Comparison of ENCODE assay signal across 24 cellular contexts in genomic region chr4:126136922-126137781, GRCh38.
DNase-seq lines count a peak whose midpoint lies in the region; ATAC-seq, FAIRE-seq and TF ChIP-seq lines count a peak whose summit lies in the region.
"Had no signal": no experiment of that assay in that cellular context is flagged by ENCODE, and none has a peak within 500 bp of the region (broad histone marks: within the 10 kb centered on the region; RNA-seq: fewer than 3 reads in every experiment).

No MANE protein-coding gene starts in this region.

- POLR2A ChIA-PET in HepG2 (lab: Yijun Ruan, JAX), result no interaction called here
- POLR2A ChIA-PET in GM12878 (lab: Charles Lee), result no interaction called here

- no peak for TF ChIP-seq POLR2A in HepG2 (IDR thresholded peaks at IDR 0.05; ENCODE audit: insufficient read depth in 1 of 2, low read depth in 2 of 2, low read length in 2 of 2)
- TF ChIP-seq POLR2A in right lobe of liver (IDR thresholded peaks at IDR 0.05), result no peak
- TF ChIP-seq POLR2A in GM12878 (IDR thresholded peaks at IDR 0.05; ENCODE audit: low read depth, low read length), result no peak

- BruUV-seq in HepG2 (replicated peaks; lab: Mats Ljungman, UMichigan), result no TSS peak
- BruUV-seq in GM12878 (replicated peaks; lab: Mats Ljungman, UMichigan), result no TSS peak

- peaks cover 15% of the 10 kb centered on the region; the same call in 1 of the 2 replicates for H3K9me3 Mint-ChIP-seq in HFFc6
- peaks cover 24% of the 10 kb centered on the region for H3K9me3 Mint-ChIP-seq in mesothelial cell of epicardium

- H3K9me3 ChIP-seq in HepG2 (ENCODE audit: low read length) (no peaks in the 10 kb centered on the region), right lobe of liver (no peaks in the 10 kb centered on the region), GM12878 (replicated peaks; ENCODE audit: control insufficient read depth, insufficient read depth, low read length) (no peaks in the 10 kb centered on the region)

- H3K36me3 ChIP-seq in HepG2 (replicated peaks in 1 of 2; ENCODE audit: control insufficient read depth in 1 of 2, insufficient read depth in 2 of 2, low read length in 2 of 2), result no peaks in the 10 kb centered on the region
- no peaks in the 10 kb centered on the region for H3K36me3 ChIP-seq in right lobe of liver
- no peaks in the 10 kb centered on the region for H3K36me3 ChIP-seq in GM12878 (ENCODE audit: control insufficient read depth in 2 of 2, insufficient read depth in 2 of 2, low read length in 1 of 2)

- H3K4me1 ChIP-seq in HepG2 (ENCODE audit: insufficient read depth, low read length), result no peaks in the 10 kb centered on the region
- H3K4me1 ChIP-seq in right lobe of liver, result no peaks in the 10 kb centered on the region
- no peaks in the 10 kb centered on the region for H3K4me1 ChIP-seq in GM12878 (ENCODE audit: control insufficient read depth, insufficient read depth, low read length)

- H3K27me3 ChIP-seq in HepG2 (ENCODE audit: control insufficient read depth in 1 of 2, insufficient read depth in 2 of 2, low read length in 2 of 2), result no peaks in the 10 kb centered on the region
- no peaks in the 10 kb centered on the region for H3K27me3 ChIP-seq in right lobe of liver
- no peaks in the 10 kb centered on the region for H3K27me3 ChIP-seq in GM12878 (replicated peaks in 1 of 2; ENCODE audit: control insufficient read depth in 2 of 2, insufficient read depth in 2 of 2, low read length in 1 of 2)

- H3K4me3 ChIP-seq in HepG2 (replicated peaks in 1 of 3; ENCODE audit: insufficient read depth in 1 of 3, low read depth in 2 of 3, low read length in 3 of 3) (no peak overlapping the region), right lobe of liver (no peak overlapping the region), GM12878 (no peak overlapping the region)

- in situ Hi-C loops in HepG2 (cut with HindIII; ENCODE audit: extremely low pct_ligation_motif_present, low pct_unique_long_range_greater_than_20kb) (no loop called here), GM12878 (cut with MboI) (no loop called here)

- SMC1A ChIA-PET in GM12878 (lab: Charles Lee; ENCODE audit: uncharacterized antibody, unreplicated experiment), result no interaction called here

- H4K20me1 ChIP-seq in HepG2 (ENCODE audit: insufficient read depth, low read length) (no peaks in the 10 kb centered on the region), GM12878 (ENCODE audit: control insufficient read depth, insufficient read depth) (no peaks in the 10 kb centered on the region)

- 12% methylated on average over 5 of the region's 5 CpGs for WGBS in HepG2 (ENCODE audit: low lambda C conversion rate)
- 61% methylated on average over 5 of the region's 5 CpGs for WGBS in right lobe of liver (ENCODE audit: insufficient coverage, low coverage, low lambda C conversion rate, missing lambda C conversion rate)
- 35% methylated on average over 5 of the region's 5 CpGs for WGBS in GM12878 (ENCODE audit: insufficient coverage, insufficient replicate concordance, low lambda C conversion rate, missing lambda C conversion rate)

- H3K79me2 ChIP-seq in HepG2 (ENCODE audit: insufficient read depth, low read length), result no peaks in the 10 kb centered on the region
- no peaks in the 10 kb centered on the region for H3K79me2 ChIP-seq in GM12878 (ENCODE audit: control insufficient read depth, insufficient read depth, low read length)

- H3K27ac Mint-ChIP-seq in HFFc6, result no peak overlapping the region
- no peak overlapping the region for H3K27ac Mint-ChIP-seq in mesothelial cell of epicardium
- H3K27ac Mint-ChIP-seq: B cell; CD4-positive, CD25-positive, alpha-beta regulatory T cell; CD8-positive, alpha-beta memory T cell; IgD-negative memory B cell had no signal

- H3K27me3 Mint-ChIP-seq in HFFc6 (ENCODE audit: insufficient read depth), result no peaks in the 10 kb centered on the region
- no peaks in the 10 kb centered on the region for H3K27me3 Mint-ChIP-seq in mesothelial cell of epicardium (ENCODE audit: low read depth)
- H3K27me3 Mint-ChIP-seq: B cell; CD4-positive, CD25-positive, alpha-beta regulatory T cell; CD8-positive, alpha-beta memory T cell; IgD-negative memory B cell had no signal

- DNase-seq in HepG2 (ENCODE audit: low spot score) (no peak), right lobe of liver (no peak), HFFc6 (peak; percentile 10), GM12878 (ENCODE audit: low read depth, low spot score) (no peak), mesothelial cell of epicardium (ENCODE audit: low spot score in 2 of 2, unreplicated experiment in 2 of 2) (no peak)
- DNase-seq: C1 segment of cervical spinal cord; CD4-positive, CD25-positive, alpha-beta regulatory T cell; CD8-positive, alpha-beta memory T cell; COR-L47; DMS 273 treated with DMSO at 0.1 percent for 48 hours; DMS53; DND-41; GDM1; GOT3; H7; Karpas-422; KBM-7 had no signal

- CTCF ChIA-PET in HepG2 (lab: Yijun Ruan, JAX; ENCODE audit: low intra/inter-chr PET ratio, low total read pairs) (no interaction called here), GM12878 (lab: Yijun Ruan, JAX) (no interaction called here)

- no peak overlapping the region for H3K9ac ChIP-seq in HepG2 (ENCODE audit: insufficient read depth, low read depth, low read length)
- H3K9ac ChIP-seq in GM12878 (ENCODE audit: control insufficient read depth, insufficient read depth, low read length), result no peak overlapping the region

- H3K36me3 Mint-ChIP-seq in HFFc6 (ENCODE audit: low read depth) (no peaks in the 10 kb centered on the region; the same call in 1 of the 2 replicates), mesothelial cell of epicardium (peaks cover 5% of the 10 kb centered on the region)
- H3K36me3 Mint-ChIP-seq: CD4-positive, CD25-positive, alpha-beta regulatory T cell; CD8-positive, alpha-beta memory T cell; IgD-negative memory B cell had no signal

- TF ChIP-seq RAD21 in HepG2 (CRISPR knock-in tag; IDR thresholded peaks at IDR 0.05), result no peak
- TF ChIP-seq RAD21 in GM12878 (IDR thresholded peaks at IDR 0.05; ENCODE audit: insufficient read depth, low read depth, low read length), result no peak

- H3K4me1 Mint-ChIP-seq in HFFc6 (ENCODE audit: low read depth) (peaks cover 5% of the 10 kb centered on the region; the same call in 1 of the 2 replicates), mesothelial cell of epicardium (no peaks in the 10 kb centered on the region)
- H3K4me1 Mint-ChIP-seq: B cell; CD4-positive, CD25-positive, alpha-beta regulatory T cell; CD8-positive, alpha-beta memory T cell; IgD-negative memory B cell had no signal

- no peak for FAIRE-seq in HepG2 (lab: Jason Lieb, UNC)
- FAIRE-seq in GM12878 (lab: Jason Lieb, UNC), result no peak

- RAD21 ChIA-PET in GM12878 (lab: Charles Lee; ENCODE audit: unreplicated experiment), result no interaction called here

- TF ChIP-seq EP300 in HepG2 (IDR thresholded peaks at IDR 0.05; ENCODE audit: low read depth in 2 of 2, low read length in 2 of 2) (no peak), HepG2 (CRISPR knock-in tag; IDR thresholded peaks at IDR 0.05; ENCODE audit: borderline replicate concordance) (no peak), GM12878 (IDR thresholded peaks at IDR 0.05; ENCODE audit: borderline replicate concordance in 1 of 2, control insufficient read depth in 1 of 2, low read depth in 2 of 2, low read length in 2 of 2) (no peak)

- H3K4me2 ChIP-seq in HepG2 (ENCODE audit: low read depth, low read length) (no peak overlapping the region), GM12878 (ENCODE audit: control insufficient read depth, insufficient read depth) (no peak overlapping the region)

- ATAC-seq in HepG2 (no peak), right lobe of liver (no peak), GM12878 (no peak), HG03432 (IDR thresholded peaks at IDR 0.05; ENCODE audit: unreplicated experiment) (no peak)
- no peak for ATAC-seq in activated CD4-positive, CD25-positive, alpha-beta regulatory T cell treated with anti-CD3 and anti-CD28 coated beads, Interleukin-2, amount 50 U/mL, for 24 hours
- ATAC-seq: HCT116 had no signal

- H2AFZ ChIP-seq in HepG2 (ENCODE audit: low read length) (no peak overlapping the region), GM12878 (ENCODE audit: control insufficient read depth, low read depth, low read length) (no peak overlapping the region)

- H3K4me3 Mint-ChIP-seq in HFFc6 (no peak overlapping the region), mesothelial cell of epicardium (no peak overlapping the region)
- H3K4me3 Mint-ChIP-seq: B cell; CD4-positive, CD25-positive, alpha-beta regulatory T cell; CD8-positive, alpha-beta memory T cell; IgD-negative memory B cell had no signal

- TF ChIP-seq CTCF in HepG2 (CRISPR knock-in tag; IDR thresholded peaks at IDR 0.05), result no peak
- no peak for TF ChIP-seq CTCF in right lobe of liver (IDR thresholded peaks at IDR 0.05)
- TF ChIP-seq CTCF in HFFc6 (IDR thresholded peaks at IDR 0.05), result no peak
- TF ChIP-seq CTCF in GM12878 (IDR thresholded peaks at IDR 0.05 in 2 of 3, conservative IDR thresholded peaks at IDR 0.05 in 1 of 3; ENCODE audit: control insufficient read depth in 2 of 3, extremely low read depth in 1 of 3, insufficient read depth in 1 of 3, low read depth in 3 of 3, low read length in 3 of 3), result no peak
- TF ChIP-seq CTCF in mesothelial cell of epicardium (IDR thresholded peaks at IDR 0.05; ENCODE audit: unreplicated experiment), result no peak

- intact Hi-C loops in HepG2 (cut with micrococcal nuclease; ENCODE audit: unreplicated experiment), result no loop called here
- intact Hi-C loops in right lobe of liver (cut with DNase I), result no loop called here
- intact Hi-C loops in GM12878 (cut with micrococcal nuclease; ENCODE audit: unreplicated experiment), result no loop called here

- H3K27ac ChIP-seq in HepG2 (ENCODE audit: extremely low read length, insufficient read depth, low read length), result no peak overlapping the region
- H3K27ac ChIP-seq in right lobe of liver, result no peak overlapping the region
- no peak overlapping the region for H3K27ac ChIP-seq in GM12878 (ENCODE audit: control insufficient read depth, insufficient read depth)
- H3K27ac ChIP-seq: 22Rv1, HL-60 had no signal

TF ChIP-seq in HepG2, 621 proteins besides CTCF, POLR2A, EP300 and RAD21 (continues in another document):
- TF ChIP-seq ATF7 (IDR thresholded peaks at IDR 0.05) (peak; percentile 90), ATF7 (CRISPR knock-in tag; IDR thresholded peaks at IDR 0.05) (no peak)
- TF ChIP-seq, protein P1, sequence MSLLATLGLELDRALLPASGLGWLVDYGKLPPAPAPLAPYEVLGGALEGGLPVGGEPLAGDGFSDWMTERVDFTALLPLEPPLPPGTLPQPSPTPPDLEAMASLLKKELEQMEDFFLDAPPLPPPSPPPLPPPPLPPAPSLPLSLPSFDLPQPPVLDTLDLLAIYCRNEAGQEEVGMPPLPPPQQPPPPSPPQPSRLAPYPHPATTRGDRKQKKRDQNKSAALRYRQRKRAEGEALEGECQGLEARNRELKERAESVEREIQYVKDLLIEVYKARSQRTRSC (CRISPR knock-in tag; IDR thresholded peaks at IDR 0.05; ENCODE audit: low read depth), result no peak
